ENCODE assay signal across 8 cellular contexts in the genomic region with DNA sequence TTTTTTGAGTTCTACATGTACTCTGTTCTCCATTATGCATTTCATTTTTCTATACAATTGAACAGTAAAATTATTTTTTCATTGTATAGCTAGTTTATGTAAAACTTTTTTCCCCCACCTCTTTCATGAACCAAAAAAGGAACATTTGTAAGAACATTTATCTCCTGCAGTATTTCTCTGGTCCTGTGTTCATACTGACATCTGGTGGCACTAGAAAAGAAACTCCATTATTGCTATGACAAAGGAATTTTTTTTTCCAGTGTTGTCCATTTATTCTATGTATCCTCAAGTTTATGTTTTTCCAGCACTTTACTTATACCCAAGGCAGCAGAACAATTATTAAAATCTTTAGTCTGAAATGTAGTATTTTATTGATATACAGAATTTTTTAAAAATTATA. TPM values are rescaled to one million over a fixed set of nuclear protein-coding genes. Genes with fewer than 3 reads are reported as not detected.
DNase-seq lines count a peak whose midpoint lies in the region; ATAC-seq and TF ChIP-seq lines count a peak whose summit lies in the region.

No MANE protein-coding gene starts in this region.

- H3K56ac ChIP-seq in mesendoderm (ENCODE audit: low read length), result no peak overlapping the region

- H2BK15ac ChIP-seq in mesendoderm (replicated peaks; ENCODE audit: low read depth), result no peak overlapping the region

- H3K79me2 ChIP-seq in mesendoderm (ENCODE audit: control insufficient read depth, insufficient read depth, low read length), result no peaks in the 10 kb centered on the region

- no peak overlapping the region for H2BK5ac ChIP-seq in mesendoderm (ENCODE audit: low read length)

- ATAC-seq in activated T-helper 17 cell treated with anti-CD3 and anti-CD28 coated beads, Interleukin-2, amount 50 U/mL, for 72 hours (replicated peaks), result no peak
- ATAC-seq in HG03460 (IDR thresholded peaks at IDR 0.05; ENCODE audit: unreplicated experiment) (no peak), GM21723 (IDR thresholded peaks at IDR 0.05; ENCODE audit: unreplicated experiment) (no peak)

- H3K4ac ChIP-seq in mesendoderm (ENCODE audit: low read depth, low read length), result no peak overlapping the region

- H3K4me2 ChIP-seq in mesendoderm (ENCODE audit: low read length), result no peak overlapping the region

- in situ Hi-C loops in astrocyte of the cerebellum (cut with HindIII; ENCODE audit: low sequenced_read_pairs), result no loop called here

- no peak overlapping the region for H3K4me3 Mint-ChIP-seq in activated T-helper 17 cell treated with anti-CD3 and anti-CD28 coated beads, Interleukin-2, amount 50 U/mL, for 72 hours

- no peaks in the 10 kb centered on the region for H3K36me3 ChIP-seq in mesendoderm (ENCODE audit: control insufficient read depth, insufficient read depth, low read length)

- H3K4me3 ChIP-seq in astrocyte of the cerebellum (ENCODE audit: low read depth, low read length) (no peak overlapping the region), mesendoderm (ENCODE audit: low read length) (no peak overlapping the region)

- peaks cover 2% of the 10 kb centered on the region for H3K79me1 ChIP-seq in mesendoderm (ENCODE audit: low read length)

- H4K8ac ChIP-seq in mesendoderm (ENCODE audit: low read depth, low read length), result no peak overlapping the region

- peak; percentile 39 for DNase-seq in DMS53 treated with DMSO at 0.1 percent for 48 hours (lab: John Stamatoyannopoulos, UW; ENCODE audit: unreplicated experiment)
- DNase-seq in M059J (ENCODE audit: low read depth), result peak; percentile 43
- peak; percentile 37 for DNase-seq in astrocyte of the cerebellum (ENCODE audit: low read depth)
- peak; percentile 42 for DNase-seq in mesendoderm
- no peak for DNase-seq in retina

- H3K23ac ChIP-seq in mesendoderm (ENCODE audit: low read length), result no peak overlapping the region

- H3K18ac ChIP-seq in mesendoderm (ENCODE audit: low read length), result no peak overlapping the region

- H3K9me3 Mint-ChIP-seq in activated T-helper 17 cell treated with anti-CD3 and anti-CD28 coated beads, Interleukin-2, amount 50 U/mL, for 72 hours, result no peaks in the 10 kb centered on the region

- no peaks in the 10 kb centered on the region for H3K27me3 ChIP-seq in mesendoderm (ENCODE audit: insufficient read depth, low read length, poor library complexity)

- peaks cover 16% of the 10 kb centered on the region for H3K4me1 Mint-ChIP-seq in activated T-helper 17 cell treated with anti-CD3 and anti-CD28 coated beads, Interleukin-2, amount 50 U/mL, for 72 hours

- no peaks in the 10 kb centered on the region for H3K4me1 ChIP-seq in mesendoderm (ENCODE audit: control insufficient read depth, low read depth, low read length)

- H2AK5ac ChIP-seq in mesendoderm (ENCODE audit: low read length), result no peak overlapping the region

- no peak overlapping the region for H3K9ac ChIP-seq in mesendoderm (ENCODE audit: low read length)

- H4K5ac ChIP-seq in mesendoderm (ENCODE audit: low read length), result no peak overlapping the region

- no peak overlapping the region for H3K27ac ChIP-seq in mesendoderm (ENCODE audit: low read depth, low read length)

- no peak overlapping the region for H3K27ac Mint-ChIP-seq in activated T-helper 17 cell treated with anti-CD3 and anti-CD28 coated beads, Interleukin-2, amount 50 U/mL, for 72 hours

- no peak overlapping the region for H2BK120ac ChIP-seq in mesendoderm (ENCODE audit: low read depth, low read length)

- TF ChIP-seq CTCF in astrocyte of the cerebellum (IDR thresholded peaks at IDR 0.05; ENCODE audit: low read depth, low read length, missing control alignments), result peak; percentile 36

- no peaks in the 10 kb centered on the region for H3K27me3 Mint-ChIP-seq in activated T-helper 17 cell treated with anti-CD3 and anti-CD28 coated beads, Interleukin-2, amount 50 U/mL, for 72 hours

- peaks cover 36% of the 10 kb centered on the region for H3K36me3 Mint-ChIP-seq in activated T-helper 17 cell treated with anti-CD3 and anti-CD28 coated beads, Interleukin-2, amount 50 U/mL, for 72 hours (ENCODE audit: low read depth)

RNA-seq across cellular contexts. Expression of a gene that starts 27.4 kb away (rescaled TPM):
- total RNA-seq in M059J (2014; rRNA removed; shearing (Covaris generic)), result 13.9 and 14.6 TPM in 2 replicates
- polyA plus RNA-seq in mesendoderm (2013, experiment 1 of 2), result 8.7 TPM
- 14.8 TPM for polyA plus RNA-seq in mesendoderm (2013, experiment 2 of 2)
- 10 to 100 TPM in 1 of 2 donors, 1 to 10 TPM in 1; 3.3 to 17.7 TPM for total RNA-seq in activated T-helper 17 cell treated with anti-CD3 and anti-CD28 coated beads, Interleukin-2, amount 50 U/mL, for 72 hours

RNA-seq across cellular contexts. Expression of a gene that starts 46.6 kb away (rescaled TPM):
- 30.8 and 31.8 TPM in 2 replicates for total RNA-seq in M059J (2014; rRNA removed; shearing (Covaris generic))
- 20.5 TPM for polyA plus RNA-seq in mesendoderm (2013, experiment 1 of 2)
- 19.6 TPM for polyA plus RNA-seq in mesendoderm (2013, experiment 2 of 2)
- total RNA-seq in activated T-helper 17 cell treated with anti-CD3 and anti-CD28 coated beads, Interleukin-2, amount 50 U/mL, for 72 hours, result 10 to 100 TPM; 27.6 to 28.8 TPM

RNA-seq across cellular contexts. Expression of a gene that starts 46.7 kb away (rescaled TPM):
- 64.7 and 107 TPM in 2 replicates for total RNA-seq in M059J (2014; rRNA removed; shearing (Covaris generic))
- 25.1 TPM for polyA plus RNA-seq in mesendoderm (2013, experiment 1 of 2)
- polyA plus RNA-seq in mesendoderm (2013, experiment 2 of 2), result 25.3 TPM
- total RNA-seq in activated T-helper 17 cell treated with anti-CD3 and anti-CD28 coated beads, Interleukin-2, amount 50 U/mL, for 72 hours, result 10 to 100 TPM; 14.6 to 23.5 TPM
